Comparison of ENCODE assay signal across 18 cellular contexts in the genomic region with DNA sequence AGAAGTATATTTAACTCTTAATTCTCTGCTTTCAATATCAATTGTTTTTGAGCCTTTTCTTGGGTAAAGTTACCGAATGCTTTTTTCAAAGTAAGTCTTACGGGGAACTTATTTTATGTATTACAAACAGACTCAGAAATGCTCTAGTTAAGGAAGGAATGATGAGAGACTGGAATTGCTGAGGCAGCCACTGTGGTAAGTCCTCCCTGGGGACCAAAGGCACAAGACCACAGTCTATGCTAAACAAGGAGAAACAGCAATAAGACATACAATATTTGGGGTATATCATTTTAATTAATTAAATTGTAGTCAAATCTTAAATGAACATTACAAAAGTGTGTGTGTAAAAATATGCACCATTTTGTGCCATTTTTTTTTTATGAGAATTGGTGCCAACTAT.
"Had no signal": no experiment of that assay in that cellular context is flagged by ENCODE, and none has a peak within 500 bp of the region (broad histone marks: within the 10 kb centered on the region; RNA-seq: fewer than 3 reads in every experiment).

No MANE protein-coding gene starts in this region.

- ATAC-seq: left cardiac atrium; lower lobe of right lung; stimulated activated effector memory CD8-positive, alpha-beta T cell treated with anti-CD3 and anti-CD28 coated beads, Interleukin-12 subunit alpha, Interleukin-12 subunit beta, amount 100 ng/mL, for 72 hours had no signal

- H3K27ac ChIP-seq: heart right ventricle, lower lobe of right lung, neural progenitor cell, ovary, tibial artery, uterus had no signal

- H3K36me3 Mint-ChIP-seq: mesothelial cell of epicardium, neural progenitor cell had no signal

- H3K9me3 Mint-ChIP-seq: activated naive CD8-positive, alpha-beta T cell treated with anti-CD3 and anti-CD28 coated beads, Interleukin-2, amount 10 ng/mL, durations not matched to agents 7 days and 5 days; dendritic cell treated with granulocyte-macrophage colony-stimulating factor and Interleukin-4, amounts not matched to agents 40 ng/mL and 50 ng/mL, for 4 days; neural progenitor cell; stimulated activated effector memory CD8-positive, alpha-beta T cell treated with anti-CD3 and anti-CD28 coated beads, Interleukin-12 subunit alpha, Interleukin-12 subunit beta, amount 100 ng/mL, for 72 hours; T-helper 2 cell treated with Interferon-gamma antibody and Interleukin-4, amounts not matched to agents 5 μg/mL and 100 μg/mL, for 36 hours had no signal

- H3K27me3 Mint-ChIP-seq: activated CD4-positive, alpha-beta T cell treated with anti-CD3 and anti-CD28 coated beads, Interleukin-2, amount 10 ng/mL, durations not matched to agents 7 days and 5 days; activated naive CD8-positive, alpha-beta T cell treated with anti-CD3 and anti-CD28 coated beads, Interleukin-2, amount 10 ng/mL, durations not matched to agents 7 days and 5 days had no signal

- H3K27ac Mint-ChIP-seq: activated CD4-positive, alpha-beta T cell treated with anti-CD3 and anti-CD28 coated beads, Interleukin-2, amount 10 ng/mL, durations not matched to agents 7 days and 5 days; activated naive CD8-positive, alpha-beta T cell treated with anti-CD3 and anti-CD28 coated beads, Interleukin-2, amount 10 ng/mL, durations not matched to agents 7 days and 5 days; dendritic cell treated with granulocyte-macrophage colony-stimulating factor and Interleukin-4, amounts not matched to agents 40 ng/mL and 50 ng/mL, for 4 days; mesothelial cell of epicardium; neural progenitor cell; stimulated activated effector memory CD8-positive, alpha-beta T cell treated with anti-CD3 and anti-CD28 coated beads, Interleukin-12 subunit alpha, Interleukin-12 subunit beta, amount 100 ng/mL, for 72 hours; T-helper 2 cell treated with Interferon-gamma antibody and Interleukin-4, amounts not matched to agents 5 μg/mL and 100 μg/mL, for 36 hours had no signal

- H3K36me3 ChIP-seq: lower lobe of right lung, neural progenitor cell, ovary, uterus had no signal

- H3K4me3 ChIP-seq: heart right ventricle, lower lobe of right lung, neural progenitor cell, ovary, tibial artery, uterus had no signal

- H3K4me1 ChIP-seq: uterus had no signal

- H3K27me3 ChIP-seq: heart right ventricle, neural progenitor cell, ovary, tibial artery, uterus had no signal

- DNase-seq: activated CD4-positive, alpha-beta T cell treated with anti-CD3 and anti-CD28 coated beads, Interleukin-2, amount 10 ng/mL, durations not matched to agents 7 days and 5 days; activated CD8-positive, alpha-beta memory T cell treated with anti-CD3 and anti-CD28 coated beads, Interleukin-2, amount 50 U/mL, for 48 hours; activated naive CD8-positive, alpha-beta T cell treated with anti-CD3 and anti-CD28 coated beads, Interleukin-2, amount 10 ng/mL, durations not matched to agents 7 days and 5 days; aorta; cerebellar nuclear complex; effector memory CD4-positive, alpha-beta T cell; heart right ventricle; left cardiac atrium; lower lobe of right lung; ovary; stimulated activated CD4-positive, alpha-beta T cell treated with anti-CD3 and anti-CD28 coated beads, Interleukin-12 subunit alpha, Interleukin-12 subunit beta, amount 100 ng/mL, for 4 hours; tibial artery; uterus had no signal

- H3K9me3 ChIP-seq: heart right ventricle, lower lobe of right lung, ovary, tibial artery, uterus had no signal

- H3K4me3 Mint-ChIP-seq: activated CD4-positive, alpha-beta T cell treated with anti-CD3 and anti-CD28 coated beads, Interleukin-2, amount 10 ng/mL, durations not matched to agents 7 days and 5 days; activated naive CD8-positive, alpha-beta T cell treated with anti-CD3 and anti-CD28 coated beads, Interleukin-2, amount 10 ng/mL, durations not matched to agents 7 days and 5 days; dendritic cell treated with granulocyte-macrophage colony-stimulating factor and Interleukin-4, amounts not matched to agents 40 ng/mL and 50 ng/mL, for 4 days; mesothelial cell of epicardium; neural progenitor cell; stimulated activated effector memory CD8-positive, alpha-beta T cell treated with anti-CD3 and anti-CD28 coated beads, Interleukin-12 subunit alpha, Interleukin-12 subunit beta, amount 100 ng/mL, for 72 hours; T-helper 2 cell treated with Interferon-gamma antibody and Interleukin-4, amounts not matched to agents 5 μg/mL and 100 μg/mL, for 36 hours had no signal
